In the genomic region with DNA sequence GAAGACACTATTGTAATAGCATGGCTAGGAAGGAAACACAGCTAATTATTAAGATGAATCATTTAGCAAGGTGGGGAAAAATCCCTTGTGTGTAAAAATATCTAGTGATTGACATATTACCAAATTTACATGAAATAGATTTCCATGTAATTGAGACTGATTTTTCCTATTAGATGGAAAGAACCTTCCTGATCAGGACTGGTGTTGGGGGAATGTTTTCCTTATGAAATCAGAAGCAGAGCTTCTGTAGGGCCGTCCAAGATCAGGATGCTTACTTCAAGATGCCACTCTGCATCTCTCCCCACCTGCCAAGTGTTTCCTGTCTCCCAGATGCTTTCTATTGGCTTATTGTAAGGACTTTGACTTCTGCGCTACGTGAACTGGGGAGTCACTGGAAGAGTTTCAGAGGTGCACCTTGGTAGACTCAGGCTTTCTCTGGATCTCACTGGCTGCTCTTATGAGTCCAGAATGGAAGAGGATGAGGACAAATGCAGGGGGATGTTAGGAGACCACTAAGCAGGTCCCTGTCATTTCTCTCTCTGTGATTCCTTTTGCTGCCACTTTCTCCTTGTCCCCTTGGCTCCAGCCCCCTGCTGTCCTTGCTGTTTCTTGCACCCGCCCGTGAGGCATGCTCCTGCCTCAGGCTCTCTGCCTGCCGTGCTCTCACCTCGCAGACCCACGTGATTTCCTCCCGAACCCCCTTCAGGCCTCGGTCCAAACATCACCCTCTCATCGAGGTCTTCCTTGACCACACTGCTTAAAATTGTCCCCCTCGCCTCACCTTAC, we compare ENCODE assay signal across 4 cellular contexts.
TF ChIP-seq lines count a peak whose summit lies in the region.

No MANE protein-coding gene starts in this region.

TF ChIP-seq in SK-N-SH, 30 proteins besides CTCF, POLR2A, EP300 and RAD21:
- TF ChIP-seq RCOR1 (IDR thresholded peaks at IDR 0.05; ENCODE audit: low read length): no peak
- no peak for TF ChIP-seq YY1 (IDR thresholded peaks at IDR 0.05; ENCODE audit: low read depth)
- TF ChIP-seq TCF12 (IDR thresholded peaks at IDR 0.05): no peak; the same call in 1 of the 2 replicates
- TF ChIP-seq FOXJ3 (CRISPR knock-in tag; IDR thresholded peaks at IDR 0.05): no peak
- no peak for TF ChIP-seq NFIC (IDR thresholded peaks at IDR 0.05; ENCODE audit: borderline replicate concordance)
- no peak for TF ChIP-seq SMC3 (IDR thresholded peaks at IDR 0.05; ENCODE audit: low read depth, low read length)
- no peak for TF ChIP-seq TAF1 (IDR thresholded peaks at IDR 0.05; ENCODE audit: borderline replicate concordance, low read depth, low read length)
- TF ChIP-seq GATA2 (CRISPR knock-in tag; IDR thresholded peaks at IDR 0.05): no peak
- TF ChIP-seq, protein P1, sequence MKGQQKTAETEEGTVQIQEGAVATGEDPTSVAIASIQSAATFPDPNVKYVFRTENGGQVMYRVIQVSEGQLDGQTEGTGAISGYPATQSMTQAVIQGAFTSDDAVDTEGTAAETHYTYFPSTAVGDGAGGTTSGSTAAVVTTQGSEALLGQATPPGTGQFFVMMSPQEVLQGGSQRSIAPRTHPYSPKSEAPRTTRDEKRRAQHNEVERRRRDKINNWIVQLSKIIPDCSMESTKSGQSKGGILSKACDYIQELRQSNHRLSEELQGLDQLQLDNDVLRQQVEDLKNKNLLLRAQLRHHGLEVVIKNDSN (IDR thresholded peaks at IDR 0.05; ENCODE audit: borderline replicate concordance, low read depth): no peak
- TF ChIP-seq POLR2AphosphoS5 (IDR thresholded peaks at IDR 0.05; ENCODE audit: low read depth, low read length): no peak
- TF ChIP-seq, protein P2, sequence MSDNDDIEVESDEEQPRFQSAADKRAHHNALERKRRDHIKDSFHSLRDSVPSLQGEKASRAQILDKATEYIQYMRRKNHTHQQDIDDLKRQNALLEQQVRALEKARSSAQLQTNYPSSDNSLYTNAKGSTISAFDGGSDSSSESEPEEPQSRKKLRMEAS (IDR thresholded peaks at IDR 0.05; ENCODE audit: low read depth): no peak
- TF ChIP-seq GABPA (IDR thresholded peaks at IDR 0.05; ENCODE audit: low read depth): no peak

TF ChIP-seq in SK-N-SH treated with all-trans-retinoic acid at 6 μM for 48 hours, 23 proteins besides CTCF, POLR2A, EP300 and RAD21:
- TF ChIP-seq, protein P3, sequence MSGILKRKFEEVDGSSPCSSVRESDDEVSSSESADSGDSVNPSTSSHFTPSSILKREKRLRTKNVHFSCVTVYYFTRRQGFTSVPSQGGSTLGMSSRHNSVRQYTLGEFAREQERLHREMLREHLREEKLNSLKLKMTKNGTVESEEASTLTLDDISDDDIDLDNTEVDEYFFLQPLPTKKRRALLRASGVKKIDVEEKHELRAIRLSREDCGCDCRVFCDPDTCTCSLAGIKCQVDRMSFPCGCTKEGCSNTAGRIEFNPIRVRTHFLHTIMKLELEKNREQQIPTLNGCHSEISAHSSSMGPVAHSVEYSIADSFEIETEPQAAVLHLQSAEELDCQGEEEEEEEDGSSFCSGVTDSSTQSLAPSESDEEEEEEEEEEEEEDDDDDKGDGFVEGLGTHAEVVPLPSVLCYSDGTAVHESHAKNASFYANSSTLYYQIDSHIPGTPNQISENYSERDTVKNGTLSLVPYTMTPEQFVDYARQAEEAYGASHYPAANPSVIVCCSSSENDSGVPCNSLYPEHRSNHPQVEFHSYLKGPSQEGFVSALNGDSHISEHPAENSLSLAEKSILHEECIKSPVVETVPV (CRISPR knock-in tag; IDR thresholded peaks at IDR 0.05): no peak
- no peak for TF ChIP-seq RARB (CRISPR knock-in tag; IDR thresholded peaks at IDR 0.05)
- TF ChIP-seq, protein P4, sequence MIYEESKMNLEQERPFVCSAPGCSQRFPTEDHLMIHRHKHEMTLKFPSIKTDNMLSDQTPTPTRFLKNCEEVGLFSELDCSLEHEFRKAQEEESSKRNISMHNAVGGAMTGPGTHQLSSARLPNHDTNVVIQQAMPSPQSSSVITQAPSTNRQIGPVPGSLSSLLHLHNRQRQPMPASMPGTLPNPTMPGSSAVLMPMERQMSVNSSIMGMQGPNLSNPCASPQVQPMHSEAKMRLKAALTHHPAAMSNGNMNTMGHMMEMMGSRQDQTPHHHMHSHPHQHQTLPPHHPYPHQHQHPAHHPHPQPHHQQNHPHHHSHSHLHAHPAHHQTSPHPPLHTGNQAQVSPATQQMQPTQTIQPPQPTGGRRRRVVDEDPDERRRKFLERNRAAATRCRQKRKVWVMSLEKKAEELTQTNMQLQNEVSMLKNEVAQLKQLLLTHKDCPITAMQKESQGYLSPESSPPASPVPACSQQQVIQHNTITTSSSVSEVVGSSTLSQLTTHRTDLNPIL (CRISPR knock-in tag; IDR thresholded peaks at IDR 0.05; ENCODE audit: low read depth): no peak
- TF ChIP-seq, protein P5, sequence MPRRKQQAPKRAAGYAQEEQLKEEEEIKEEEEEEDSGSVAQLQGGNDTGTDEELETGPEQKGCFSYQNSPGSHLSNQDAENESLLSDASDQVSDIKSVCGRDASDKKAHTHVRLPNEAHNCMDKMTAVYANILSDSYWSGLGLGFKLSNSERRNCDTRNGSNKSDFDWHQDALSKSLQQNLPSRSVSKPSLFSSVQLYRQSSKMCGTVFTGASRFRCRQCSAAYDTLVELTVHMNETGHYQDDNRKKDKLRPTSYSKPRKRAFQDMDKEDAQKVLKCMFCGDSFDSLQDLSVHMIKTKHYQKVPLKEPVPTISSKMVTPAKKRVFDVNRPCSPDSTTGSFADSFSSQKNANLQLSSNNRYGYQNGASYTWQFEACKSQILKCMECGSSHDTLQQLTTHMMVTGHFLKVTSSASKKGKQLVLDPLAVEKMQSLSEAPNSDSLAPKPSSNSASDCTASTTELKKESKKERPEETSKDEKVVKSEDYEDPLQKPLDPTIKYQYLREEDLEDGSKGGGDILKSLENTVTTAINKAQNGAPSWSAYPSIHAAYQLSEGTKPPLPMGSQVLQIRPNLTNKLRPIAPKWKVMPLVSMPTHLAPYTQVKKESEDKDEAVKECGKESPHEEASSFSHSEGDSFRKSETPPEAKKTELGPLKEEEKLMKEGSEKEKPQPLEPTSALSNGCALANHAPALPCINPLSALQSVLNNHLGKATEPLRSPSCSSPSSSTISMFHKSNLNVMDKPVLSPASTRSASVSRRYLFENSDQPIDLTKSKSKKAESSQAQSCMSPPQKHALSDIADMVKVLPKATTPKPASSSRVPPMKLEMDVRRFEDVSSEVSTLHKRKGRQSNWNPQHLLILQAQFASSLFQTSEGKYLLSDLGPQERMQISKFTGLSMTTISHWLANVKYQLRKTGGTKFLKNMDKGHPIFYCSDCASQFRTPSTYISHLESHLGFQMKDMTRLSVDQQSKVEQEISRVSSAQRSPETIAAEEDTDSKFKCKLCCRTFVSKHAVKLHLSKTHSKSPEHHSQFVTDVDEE (CRISPR knock-in tag; IDR thresholded peaks at IDR 0.05): no peak
- TF ChIP-seq ZNF8 (CRISPR knock-in tag; IDR thresholded peaks at IDR 0.05): no peak

TF ChIP-seq in K562, 482 proteins besides CTCF, POLR2A, EP300 and RAD21:
- TF ChIP-seq POLR2AphosphoS2 (IDR thresholded peaks at IDR 0.05; ENCODE audit: low read length) (no peak), C11orf30 (IDR thresholded peaks at IDR 0.05; ENCODE audit: low read depth) (no peak), ZNF133 (CRISPR knock-in tag; IDR thresholded peaks at IDR 0.05) (no peak), PHTF2 (CRISPR knock-in tag; IDR thresholded peaks at IDR 0.05) (no peak)
- TF ChIP-seq, protein P6, sequence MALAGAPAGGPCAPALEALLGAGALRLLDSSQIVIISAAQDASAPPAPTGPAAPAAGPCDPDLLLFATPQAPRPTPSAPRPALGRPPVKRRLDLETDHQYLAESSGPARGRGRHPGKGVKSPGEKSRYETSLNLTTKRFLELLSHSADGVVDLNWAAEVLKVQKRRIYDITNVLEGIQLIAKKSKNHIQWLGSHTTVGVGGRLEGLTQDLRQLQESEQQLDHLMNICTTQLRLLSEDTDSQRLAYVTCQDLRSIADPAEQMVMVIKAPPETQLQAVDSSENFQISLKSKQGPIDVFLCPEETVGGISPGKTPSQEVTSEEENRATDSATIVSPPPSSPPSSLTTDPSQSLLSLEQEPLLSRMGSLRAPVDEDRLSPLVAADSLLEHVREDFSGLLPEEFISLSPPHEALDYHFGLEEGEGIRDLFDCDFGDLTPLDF (CRISPR knock-in tag; IDR thresholded peaks at IDR 0.05): no peak
- TF ChIP-seq, protein P7, sequence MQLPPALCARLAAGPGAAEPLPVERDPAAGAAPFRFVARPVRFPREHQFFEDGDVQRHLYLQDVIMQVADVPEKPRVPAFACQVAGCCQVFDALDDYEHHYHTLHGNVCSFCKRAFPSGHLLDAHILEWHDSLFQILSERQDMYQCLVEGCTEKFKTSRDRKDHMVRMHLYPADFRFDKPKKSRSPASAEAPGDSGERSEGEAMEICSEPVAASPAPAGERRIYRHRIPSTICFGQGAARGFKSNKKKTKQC (CRISPR knock-in tag; IDR thresholded peaks at IDR 0.05): no peak
TF ChIP-seq in K562: peak in this region for 0.

TF ChIP-seq in GM12891, 5 proteins besides CTCF, POLR2A, EP300 and RAD21:
- TF ChIP-seq POU2F2 (IDR thresholded peaks at IDR 0.05; ENCODE audit: low read depth, low read length): no peak
